23 cellular contexts compared by ENCODE assay signal in the genomic region with DNA sequence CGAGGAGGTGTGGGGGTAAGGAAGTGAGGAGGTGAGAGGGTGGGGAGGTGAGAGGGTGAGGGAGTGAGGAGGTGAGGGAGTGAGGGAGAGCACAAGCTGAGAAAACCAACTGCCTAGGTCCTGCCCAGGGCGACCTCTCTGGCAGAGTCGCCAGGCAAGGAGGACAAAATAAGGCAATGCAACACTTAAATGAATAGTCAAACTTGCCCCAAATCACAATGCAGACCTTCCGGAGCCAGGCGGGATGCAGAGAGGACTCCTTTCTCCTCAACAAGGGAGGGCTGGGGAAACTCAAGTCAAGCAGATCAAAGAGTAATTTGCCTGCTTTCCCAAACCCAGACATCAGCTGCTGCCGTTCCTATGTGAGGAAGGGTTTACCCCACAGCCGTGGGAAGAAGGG.
DNase-seq lines count a peak whose midpoint lies in the region; ATAC-seq and TF ChIP-seq lines count a peak whose summit lies in the region.
"Had no signal": no experiment of that assay in that cellular context is flagged by ENCODE, and none has a peak within 500 bp of the region (broad histone marks: within the 10 kb centered on the region; RNA-seq: fewer than 3 reads in every experiment).

No MANE protein-coding gene starts in this region.

- no peaks in the 10 kb centered on the region for H3K9me3 Mint-ChIP-seq in GM23338
- H3K9me3 Mint-ChIP-seq in glutamatergic neuron (ENCODE audit: unreplicated experiment), result peaks cover 4% of the 10 kb centered on the region
- H3K9me3 Mint-ChIP-seq: activated CD4-positive, alpha-beta memory T cell treated with anti-CD3 and anti-CD28 coated beads, Interleukin-2, amount 10 ng/mL, durations not matched to agents 7 days and 5 days; CD4-positive, alpha-beta T cell; nephron progenitor cell had no signal

- H3F3A ChIP-seq in GM23338 (replicated peaks; ENCODE audit: low read depth), result no peaks in the 10 kb centered on the region

- peaks cover 15% of the 10 kb centered on the region for H3K27me3 Mint-ChIP-seq in GM23338 (ENCODE audit: insufficient read depth, low read depth, poor library complexity)
- H3K27me3 Mint-ChIP-seq in glutamatergic neuron (ENCODE audit: unreplicated experiment), result peaks cover 9% of the 10 kb centered on the region

- TF ChIP-seq CTCF in GM23338 (conservative IDR thresholded peaks at IDR 0.05; ENCODE audit: low read depth in 2 of 2) (no peak), glutamatergic neuron (IDR thresholded peaks at IDR 0.05; ENCODE audit: partially characterized antibody, unreplicated experiment) (no peak)

- H3K79me1 ChIP-seq in mesendoderm (ENCODE audit: low read length), result no peaks in the 10 kb centered on the region

- no peak overlapping the region for H3K27ac Mint-ChIP-seq in GM23338
- H3K27ac Mint-ChIP-seq in glutamatergic neuron (ENCODE audit: unreplicated experiment), result no peak overlapping the region
- H3K27ac Mint-ChIP-seq: activated CD4-positive, alpha-beta memory T cell treated with anti-CD3 and anti-CD28 coated beads, Interleukin-2, amount 10 ng/mL, durations not matched to agents 7 days and 5 days; activated T-helper 1 cell treated with anti-CD3 and anti-CD28 coated beads, Interleukin-12 subunit alpha, Interleukin-12 subunit beta, Interleukin-2, Interleukin-4 antibody, amounts not matched to agents 30 ng/mL and 10 ng/mL and 1 ng/mL, durations not matched to agents 14 hours and 24 hours and 36 hours; CD4-positive, alpha-beta T cell; nephron progenitor cell; stimulated activated naive B cell treated with anti-CD40 and anti-IgM and Interleukin-4, amounts not matched to agents 10 μg/mL and 1 μg/mL and 100 μg/mL, for 72 hours had no signal

- H2BK5ac ChIP-seq in mesendoderm (ENCODE audit: low read length), result no peak overlapping the region

- H3K56ac ChIP-seq in mesendoderm (ENCODE audit: low read length), result peak overlapping the region; percentile 26

- H3K23ac ChIP-seq in mesendoderm (ENCODE audit: low read length), result no peak overlapping the region

- no peaks in the 10 kb centered on the region for H3K9me3 ChIP-seq in MG63

- H2BK120ac ChIP-seq in mesendoderm (ENCODE audit: low read depth, low read length), result no peak overlapping the region

- H3K4ac ChIP-seq in mesendoderm (ENCODE audit: low read depth, low read length), result no peak overlapping the region

- DNase-seq in NCI-H82 (lab: John Stamatoyannopoulos, UW) (peak; percentile 21), NCI-H82 treated with DMSO at 0.1 percent for 48 hours (lab: John Stamatoyannopoulos, UW; ENCODE audit: unreplicated experiment) (no peak), GM23338 (ENCODE audit: low spot score) (peak; percentile 19), NCI-H2227 (lab: John Stamatoyannopoulos, UW; ENCODE audit: unreplicated experiment) (peak; percentile 25), mesendoderm (no peak), glutamatergic neuron (no peak), MG63 (no peak)
- DNase-seq: activated CD4-positive, alpha-beta memory T cell treated with anti-CD3 and anti-CD28 coated beads, Interleukin-2, amount 10 ng/mL, durations not matched to agents 7 days and 5 days; activated CD4-positive, CD25-positive, alpha-beta regulatory T cell treated with anti-CD3 and anti-CD28 coated beads, Interleukin-2, amount 50 U/mL, for 72 hours; activated CD8-positive, alpha-beta memory T cell treated with anti-CD3 and anti-CD28 coated beads, Interleukin-2, amount 50 U/mL, for 4 hours; activated naive CD4-positive, alpha-beta T cell treated with Interleukin-2 at 50 U/mL for 16 hours; CD4-positive, alpha-beta T cell; effector memory CD4-positive, alpha-beta T cell; left colon; mammary epithelial cell; NCI-H1417 treated with DMSO at 0.1 percent for 48 hours; nephron progenitor cell; Right ventricle myocardium superior; stimulated activated naive B cell treated with anti-CD40 and anti-IgM and Interleukin-4, amounts not matched to agents 10 μg/mL and 1 μg/mL and 100 μg/mL, for 72 hours had no signal

- H3K36me3 ChIP-seq in GM23338 (ENCODE audit: insufficient read depth) (no peaks in the 10 kb centered on the region), mesendoderm (ENCODE audit: control insufficient read depth, insufficient read depth, low read length) (no peaks in the 10 kb centered on the region), MG63 (no peaks in the 10 kb centered on the region)

- no peak overlapping the region for H3K27ac ChIP-seq in GM23338 (ENCODE audit: low read depth)
- no peak overlapping the region for H3K27ac ChIP-seq in mesendoderm (ENCODE audit: low read depth, low read length)
- H3K27ac ChIP-seq: coronary artery, skin epidermis had no signal

- ATAC-seq in GM23338, result peak; percentile 20
- ATAC-seq: left colon had no signal

- H4K5ac ChIP-seq in mesendoderm (ENCODE audit: low read length), result no peak overlapping the region

- H3K4me3 Mint-ChIP-seq in GM23338, result no peak overlapping the region
- no peak overlapping the region for H3K4me3 Mint-ChIP-seq in glutamatergic neuron (ENCODE audit: unreplicated experiment)
- H3K4me3 Mint-ChIP-seq: activated CD4-positive, alpha-beta memory T cell treated with anti-CD3 and anti-CD28 coated beads, Interleukin-2, amount 10 ng/mL, durations not matched to agents 7 days and 5 days; activated T-helper 1 cell treated with anti-CD3 and anti-CD28 coated beads, Interleukin-12 subunit alpha, Interleukin-12 subunit beta, Interleukin-2, Interleukin-4 antibody, amounts not matched to agents 30 ng/mL and 10 ng/mL and 1 ng/mL, durations not matched to agents 14 hours and 24 hours and 36 hours; CD4-positive, alpha-beta T cell; nephron progenitor cell; stimulated activated naive B cell treated with anti-CD40 and anti-IgM and Interleukin-4, amounts not matched to agents 10 μg/mL and 1 μg/mL and 100 μg/mL, for 72 hours had no signal

- no peaks in the 10 kb centered on the region for H4K20me1 ChIP-seq in GM23338 (replicated peaks; ENCODE audit: insufficient read depth)

- H4K8ac ChIP-seq in mesendoderm (ENCODE audit: low read depth, low read length), result no peak overlapping the region

- no peak overlapping the region for H3K9ac ChIP-seq in mesendoderm (ENCODE audit: low read length)

- H3K27me3 ChIP-seq in GM23338 (ENCODE audit: insufficient read depth) (no peaks in the 10 kb centered on the region), mesendoderm (ENCODE audit: insufficient read depth, low read length, poor library complexity) (no peaks in the 10 kb centered on the region), MG63 (no peaks in the 10 kb centered on the region)

- H3K4me3 ChIP-seq in GM23338 (0 out of 2 replicates have a peak overlapping the region, but pooled peaks have one; percentile 13), mesendoderm (ENCODE audit: low read length) (no peak overlapping the region), MG63 (no peak overlapping the region)
- H3K4me3 ChIP-seq: coronary artery, K562, skin epidermis had no signal

- 100% methylated on average over 1 of the region's 7 CpGs for WGBS in mesendoderm (ENCODE audit: extremely low coverage, insufficient coverage, low lambda C conversion rate)

- H3K4me2 ChIP-seq in GM23338, result peak overlapping the region; percentile 55
- H3K4me2 ChIP-seq in mesendoderm (ENCODE audit: low read length), result no peak overlapping the region

- peaks cover 4% of the 10 kb centered on the region for H3K9me2 ChIP-seq in GM23338 (ENCODE audit: insufficient read depth)

- H3K18ac ChIP-seq in mesendoderm (ENCODE audit: low read length), result no peak overlapping the region

- no peaks in the 10 kb centered on the region for H3K36me3 Mint-ChIP-seq in GM23338 (ENCODE audit: low read depth)
- peaks cover 6% of the 10 kb centered on the region for H3K36me3 Mint-ChIP-seq in glutamatergic neuron (ENCODE audit: unreplicated experiment)
- H3K36me3 Mint-ChIP-seq: stimulated activated naive B cell treated with anti-CD40 and anti-IgM and Interleukin-4, amounts not matched to agents 10 μg/mL and 1 μg/mL and 100 μg/mL, for 72 hours had no signal

- H3K4me1 ChIP-seq in GM23338 (ENCODE audit: insufficient read depth) (0 out of 2 replicates have a peak, but pooled peaks cover 7% of the 10 kb centered on the region), mesendoderm (ENCODE audit: control insufficient read depth, low read depth, low read length) (no peaks in the 10 kb centered on the region)

- no peak overlapping the region for H2BK15ac ChIP-seq in mesendoderm (replicated peaks; ENCODE audit: low read depth)

- peak overlapping the region; percentile 92 for H2AFZ ChIP-seq in GM23338

- no peak overlapping the region for H2AK5ac ChIP-seq in mesendoderm (ENCODE audit: low read length)

- H3K79me2 ChIP-seq in GM23338 (replicated peaks; ENCODE audit: insufficient read depth) (no peaks in the 10 kb centered on the region), mesendoderm (ENCODE audit: control insufficient read depth, insufficient read depth, low read length) (no peaks in the 10 kb centered on the region)

- H3K4me1 Mint-ChIP-seq in GM23338 (peaks cover 11% of the 10 kb centered on the region), glutamatergic neuron (ENCODE audit: low read depth, unreplicated experiment) (no peaks in the 10 kb centered on the region)
- H3K4me1 Mint-ChIP-seq: stimulated activated naive B cell treated with anti-CD40 and anti-IgM and Interleukin-4, amounts not matched to agents 10 μg/mL and 1 μg/mL and 100 μg/mL, for 72 hours had no signal

Comparison
In these comparisons a context has a peak if more than half of its experiments do, and no peak if none do; other contexts are left out.
1. DNase-seq: peak in NCI-H82 (single experiment), GM23338 (single experiment) and NCI-H2227 (single experiment); none in NCI-H82 treated with DMSO at 0.1 percent for 48 hours (single experiment), mesendoderm (single experiment), glutamatergic neuron (single experiment) and MG63 (single experiment).